ENCODE assay signal across 9 cellular contexts in the genomic region with DNA sequence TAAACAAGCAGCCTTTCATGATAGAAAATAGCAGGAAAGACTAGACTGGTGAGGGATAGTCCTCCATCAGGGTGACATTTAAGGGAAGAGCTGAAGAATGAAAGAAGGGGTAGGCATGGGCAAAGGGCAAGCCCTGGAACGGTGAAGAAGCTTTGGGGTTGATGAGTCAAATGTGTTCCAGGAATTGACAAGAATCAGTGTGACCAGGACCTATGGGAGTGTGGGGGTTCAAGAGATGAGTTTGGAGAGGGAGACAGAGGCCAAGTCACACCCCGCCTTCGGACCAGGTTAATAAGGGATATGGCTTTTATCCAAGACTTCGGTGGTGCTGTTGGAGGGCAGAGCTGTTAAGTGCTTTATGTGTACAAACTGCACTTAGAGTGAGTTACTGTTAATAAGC. TPM values are rescaled to one million over a fixed set of nuclear protein-coding genes. Genes with fewer than 3 reads are reported as not detected.
DNase-seq lines count a peak whose midpoint lies in the region; ATAC-seq and TF ChIP-seq lines count a peak whose summit lies in the region.
"Had no signal": no experiment of that assay in that cellular context is flagged by ENCODE, and none has a peak within 500 bp of the region (broad histone marks: within the 10 kb centered on the region; RNA-seq: fewer than 3 reads in every experiment).

No MANE protein-coding gene starts in this region.

- no peak overlapping the region for H2BK12ac ChIP-seq in neuronal stem cell (ENCODE audit: low read length)

- DNase-seq in CD14-positive monocyte (ENCODE audit: low spot score) (no peak), NT2/D1 (ENCODE audit: low read depth, low spot score) (no peak), endodermal cell (no peak), neuronal stem cell (ENCODE audit: low spot score) (no peak), globus pallidus (ENCODE audit: low spot score) (no peak), 8988T (no peak)
- DNase-seq: NCI-H510A treated with DMSO at 0.1 percent for 48 hours had no signal

- H4K8ac ChIP-seq in neuronal stem cell (ENCODE audit: low read depth, low read length): no peak overlapping the region

- H3K4me2 ChIP-seq in neuronal stem cell (ENCODE audit: insufficient read depth, low read length, poor library complexity, severe bottlenecking): peak overlapping the region; percentile 95

- peaks cover 25% of the 10 kb centered on the region for H3K79me1 ChIP-seq in neuronal stem cell (ENCODE audit: low read depth, low read length)

- peaks cover 26% of the 10 kb centered on the region for H3K4me1 Mint-ChIP-seq in CD14-positive monocyte
- H3K4me1 Mint-ChIP-seq in endodermal cell: peaks cover 20% of the 10 kb centered on the region

- H3K23ac ChIP-seq in neuronal stem cell (ENCODE audit: low read depth, low read length, poor library complexity): no peak overlapping the region

- H3K9me3 ChIP-seq in NT2/D1 (ENCODE audit: insufficient read depth, low read length): no peaks in the 10 kb centered on the region
- no peaks in the 10 kb centered on the region for H3K9me3 ChIP-seq in endodermal cell (ENCODE audit: control insufficient read depth, low read length)
- H3K9me3 ChIP-seq in neuronal stem cell (replicated peaks in 1 of 2; ENCODE audit: control insufficient read depth in 2 of 2, insufficient read depth in 1 of 2, low read depth in 1 of 2, low read length in 2 of 2): peaks cover 0 to 3% of the 10 kb centered on the region in 2 donors

- intact Hi-C loops in CD14-positive monocyte (cut with micrococcal nuclease): loop anchor here in 1 of 2 donors (5.0 kb wide), 1 partner anchor 49 kb away; the partner anchor contains the start of gene DNLZ

- H4K91ac ChIP-seq in neuronal stem cell (ENCODE audit: low read depth, low read length, poor library complexity): no peak overlapping the region

- H3K27me3 Mint-ChIP-seq in CD14-positive monocyte (ENCODE audit: low read depth in 3 of 3) (peaks cover 0 to 3% (median 0%) of the 10 kb centered on the region in 3 donors), endodermal cell (ENCODE audit: insufficient read depth) (no peaks in the 10 kb centered on the region)

- H3K36me3 Mint-ChIP-seq in CD14-positive monocyte (peaks cover 46 to 63% of the 10 kb centered on the region in 2 donors), endodermal cell (ENCODE audit: low read depth) (peaks cover 54% of the 10 kb centered on the region)

- WGBS in endodermal cell (ENCODE audit: insufficient coverage in 1 of 2, insufficient read length in 1 of 2), 2 experiments: 78 to 82% methylated on average over 4 of the region's 4 CpGs
- no CpG with 5 or more reads among the region's 4 CpGs for WGBS in neuronal stem cell (ENCODE audit: extremely low coverage in 2 of 2, insufficient read length in 2 of 2, insufficient replicate concordance in 1 of 2), 2 donors

- H2AK5ac ChIP-seq in neuronal stem cell (ENCODE audit: low read depth, low read length): no peak overlapping the region

- H2BK15ac ChIP-seq in neuronal stem cell (ENCODE audit: low read length): no peak overlapping the region

- no peak overlapping the region for H3K18ac ChIP-seq in neuronal stem cell (ENCODE audit: low read length)

- H3K36me3 ChIP-seq in NT2/D1 (ENCODE audit: insufficient read depth, insufficient read length, low read length) (peaks cover 79% of the 10 kb centered on the region), endodermal cell (ENCODE audit: control insufficient read depth, insufficient read depth, low read length) (peaks cover 63% of the 10 kb centered on the region), neuronal stem cell (replicated peaks in 1 of 2; ENCODE audit: control insufficient read depth in 2 of 2, insufficient read depth in 2 of 2, low read length in 2 of 2) (peaks cover 32 to 68% of the 10 kb centered on the region in 2 donors)

- H3K27ac ChIP-seq in endodermal cell (ENCODE audit: low read depth, low read length): no peak overlapping the region
- H3K27ac ChIP-seq in neuronal stem cell (replicated peaks; ENCODE audit: low read length): no peak overlapping the region

- peak overlapping the region in 6 of 7 donors; percentile 91 to 98 (median 95) for H3K27ac Mint-ChIP-seq in CD14-positive monocyte
- peak overlapping the region; percentile 95 for H3K27ac Mint-ChIP-seq in endodermal cell

- peaks cover 0 to 2% (median 0%) of the 10 kb centered on the region in 7 donors for H3K9me3 Mint-ChIP-seq in CD14-positive monocyte
- H3K9me3 Mint-ChIP-seq in endodermal cell: no peaks in the 10 kb centered on the region

- no peak for ATAC-seq in GM21390 (IDR thresholded peaks at IDR 0.05; ENCODE audit: unreplicated experiment)
- no peak for ATAC-seq in GM21447 (IDR thresholded peaks at IDR 0.05; ENCODE audit: unreplicated experiment)

- H3K9ac ChIP-seq in NT2/D1 (ENCODE audit: insufficient read length, low read depth) (peak overlapping the region; percentile 99), endodermal cell (ENCODE audit: extremely low read depth, low read length, poor library complexity, severe bottlenecking) (peak overlapping the region; percentile 95), neuronal stem cell (ENCODE audit: low read depth, low read length, poor library complexity) (peak overlapping the region; percentile 9)

- H3K14ac ChIP-seq in neuronal stem cell (ENCODE audit: low read length): no peak overlapping the region

- H3K4ac ChIP-seq in neuronal stem cell (ENCODE audit: low read length): no peak overlapping the region

- no peak overlapping the region for H2BK5ac ChIP-seq in neuronal stem cell (ENCODE audit: low read length)

- no peaks in the 10 kb centered on the region for H3K27me3 ChIP-seq in NT2/D1 (ENCODE audit: insufficient read depth, insufficient read length)
- no peaks in the 10 kb centered on the region for H3K27me3 ChIP-seq in endodermal cell (ENCODE audit: control insufficient read depth, insufficient read depth, low read length, poor library complexity, severe bottlenecking)
- H3K27me3 ChIP-seq in neuronal stem cell (ENCODE audit: control insufficient read depth in 3 of 3, insufficient read depth in 3 of 3, low read depth in 1 of 3, low read length in 3 of 3): no peaks in the 10 kb centered on the region

- TF ChIP-seq CTCF in CD14-positive monocyte (IDR thresholded peaks at IDR 0.05) (no peak), endodermal cell (conservative IDR thresholded peaks at IDR 0.05) (no peak)

- H3K4me3 Mint-ChIP-seq in CD14-positive monocyte (peak overlapping the region; percentile 86 to 91), endodermal cell (peak overlapping the region; percentile 88)

- H3K4me3 ChIP-seq in NT2/D1 (ENCODE audit: insufficient read length, low read depth) (peak overlapping the region; percentile 99), endodermal cell (ENCODE audit: low read length) (peak overlapping the region; percentile 97), neuronal stem cell (ENCODE audit: low read length in 2 of 2) (peak overlapping the region; percentile 69 to 96)

- H3K4me1 ChIP-seq in NT2/D1 (ENCODE audit: insufficient read depth, insufficient read length) (peaks cover 15% of the 10 kb centered on the region), endodermal cell (ENCODE audit: control insufficient read depth, insufficient read depth, low read length) (peaks cover 5% of the 10 kb centered on the region), neuronal stem cell (ENCODE audit: control insufficient read depth in 2 of 2, insufficient read depth in 1 of 2, low read depth in 1 of 2, low read length in 2 of 2) (peaks cover 15 to 16% of the 10 kb centered on the region in 2 donors)

- no peak overlapping the region for H2AFZ ChIP-seq in neuronal stem cell (ENCODE audit: low read length)

- no peak overlapping the region for H2BK120ac ChIP-seq in neuronal stem cell (ENCODE audit: low read depth, low read length)

RNA-seq across cellular contexts. Expression of gene PMPCA, which starts 0.9 kb away (rescaled TPM):
- polyA plus RNA-seq in CD14-positive monocyte: 10 to 100 TPM; 23.1 to 24.9 TPM
- 10 to 100 TPM; 82.7 to 85.4 TPM for total RNA-seq in endodermal cell
- 58.6 TPM for polyA plus RNA-seq in endodermal cell (2013, experiment 1 of 2)
- 51.4 TPM for polyA plus RNA-seq in endodermal cell (2013, experiment 2 of 2)
- 37.1 TPM for polyA plus RNA-seq in neuronal stem cell (2013, experiment 1 of 2)
- polyA plus RNA-seq in neuronal stem cell (2013, experiment 2 of 2): 37.8 TPM

RNA-seq across cellular contexts. Expression of gene ENTR1, which starts 0.9 kb away (rescaled TPM):
- 1 to 10 TPM; 3.3 to 9.6 TPM for polyA plus RNA-seq in CD14-positive monocyte
- 10 to 100 TPM; 76.6 to 83.1 TPM for total RNA-seq in endodermal cell
- 62.8 TPM for polyA plus RNA-seq in endodermal cell (2013, experiment 1 of 2)
- polyA plus RNA-seq in endodermal cell (2013, experiment 2 of 2): 58.4 TPM
- polyA plus RNA-seq in neuronal stem cell (2013, experiment 1 of 2): 53.7 TPM
- 51.2 TPM for polyA plus RNA-seq in neuronal stem cell (2013, experiment 2 of 2)

RNA-seq across cellular contexts. Expression of gene SNAPC4, which starts 11.4 kb away (rescaled TPM):
- polyA plus RNA-seq in CD14-positive monocyte: 1 to 10 TPM in 1 of 2 donors, under 1 TPM in 1; 0.59 to 1.2 TPM
- 10 to 100 TPM; 18.0 to 18.7 TPM for total RNA-seq in endodermal cell
- 14.5 TPM for polyA plus RNA-seq in endodermal cell (2013, experiment 1 of 2)
- 13.5 TPM for polyA plus RNA-seq in endodermal cell (2013, experiment 2 of 2)
- polyA plus RNA-seq in neuronal stem cell (2013, experiment 1 of 2): 7.2 TPM
- 7.1 TPM for polyA plus RNA-seq in neuronal stem cell (2013, experiment 2 of 2)

RNA-seq across cellular contexts. Expression of gene INPP5E, which starts 28.3 kb away (rescaled TPM):
- 1 to 10 TPM; 1.0 TPM for polyA plus RNA-seq in CD14-positive monocyte
- 10 to 100 TPM; 30.8 to 34.7 TPM for total RNA-seq in endodermal cell
- 22.6 TPM for polyA plus RNA-seq in endodermal cell (2013, experiment 1 of 2)
- 19.3 TPM for polyA plus RNA-seq in endodermal cell (2013, experiment 2 of 2)
- 17.9 TPM for polyA plus RNA-seq in neuronal stem cell (2013, experiment 1 of 2)
- 17.2 TPM for polyA plus RNA-seq in neuronal stem cell (2013, experiment 2 of 2)

RNA-seq across cellular contexts. Expression of gene CARD9, which starts 37.9 kb away (rescaled TPM):
- polyA plus RNA-seq in CD14-positive monocyte: 10 to 100 TPM; 34.3 to 41.4 TPM
- 1 to 10 TPM in 1 of 2 donors, under 1 TPM in 1; 0.35 to 1.5 TPM for total RNA-seq in endodermal cell
- 0.57 TPM for polyA plus RNA-seq in endodermal cell (2013, experiment 1 of 2)
- polyA plus RNA-seq in endodermal cell (2013, experiment 2 of 2): 0.21 TPM
- 0.14 TPM for polyA plus RNA-seq in neuronal stem cell (2013, experiment 1 of 2)
- 0.17 TPM for polyA plus RNA-seq in neuronal stem cell (2013, experiment 2 of 2)

Comparison
In these comparisons a context has a peak if more than half of its experiments do, and no peak if none do; other contexts are left out.
1. H3K9ac ChIP-seq: peak in every context shown above with its lines; median percentile 99 in NT2/D1; 95 in endodermal cell; 9 in neuronal stem cell.